14 cellular contexts compared by ENCODE assay signal in the genomic region with DNA sequence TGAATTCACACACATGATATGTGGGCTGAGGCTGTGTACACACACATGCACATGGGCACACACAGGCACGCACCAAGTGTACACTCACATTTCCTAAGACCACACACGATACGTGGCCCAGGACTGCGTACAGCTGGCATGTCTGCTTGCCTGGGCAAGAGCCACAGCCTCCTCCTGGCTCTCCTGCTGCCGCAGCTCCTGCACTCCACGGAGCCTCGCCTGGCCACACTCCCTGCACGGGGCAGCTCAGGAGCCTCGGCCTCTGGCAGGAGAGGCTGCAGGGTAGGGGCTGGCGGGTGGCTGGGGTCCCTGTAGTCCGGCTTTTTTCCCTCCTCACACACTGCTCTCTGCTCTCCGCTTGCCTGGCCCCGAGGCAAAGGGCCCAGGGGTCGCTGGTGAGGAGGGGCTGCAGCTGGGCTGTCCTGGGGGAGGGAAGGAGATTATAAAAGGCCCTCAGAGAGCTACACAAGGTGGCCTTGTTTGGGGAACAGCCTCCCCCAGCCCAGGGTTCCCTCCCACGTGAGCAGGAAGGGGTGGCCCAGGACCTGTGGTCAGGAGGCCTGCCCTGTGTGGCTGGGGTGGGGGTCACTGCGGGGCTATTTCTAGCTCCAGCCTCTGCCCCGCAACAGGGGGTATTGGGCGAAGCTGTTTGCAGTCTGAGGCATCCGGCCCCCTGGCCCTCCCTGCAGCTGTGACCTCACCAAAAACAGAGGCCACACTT.
DNase-seq lines count a peak whose midpoint lies in the region; ATAC-seq, FAIRE-seq and TF ChIP-seq lines count a peak whose summit lies in the region.
"Had no signal": no experiment of that assay in that cellular context is flagged by ENCODE, and none has a peak within 500 bp of the region (broad histone marks: within the 10 kb centered on the region; RNA-seq: fewer than 3 reads in every experiment).

No MANE protein-coding gene starts in this region.

- H3K27me3 ChIP-seq in HepG2 (ENCODE audit: control insufficient read depth in 1 of 2, insufficient read depth in 2 of 2, low read length in 2 of 2), result peaks cover 19 to 69% of the 10 kb centered on the region in 2 experiments
- no peaks in the 10 kb centered on the region for H3K27me3 ChIP-seq in right lobe of liver
- peaks cover 8% of the 10 kb centered on the region for H3K27me3 ChIP-seq in BE2C
- H3K27me3 ChIP-seq: Peyer's patch had no signal

- intact Hi-C loops in HepG2 (cut with micrococcal nuclease; ENCODE audit: unreplicated experiment) (loop anchor here (5.0 kb wide), 1 partner anchor 275 kb away; no protein-coding TSS in a partner anchor), right lobe of liver (cut with DNase I) (loop anchor here in 1 of 2 donors (10.0 kb wide), 1 partner anchor 287 kb away; no protein-coding TSS in a partner anchor)

- TF ChIP-seq EP300 in HepG2 (IDR thresholded peaks at IDR 0.05; ENCODE audit: low read depth in 2 of 2, low read length in 2 of 2) (no peak), HepG2 (CRISPR knock-in tag; IDR thresholded peaks at IDR 0.05; ENCODE audit: borderline replicate concordance) (no peak)

- in situ Hi-C loops in HepG2 (cut with HindIII; ENCODE audit: extremely low pct_ligation_motif_present, low pct_unique_long_range_greater_than_20kb), result loop anchor here (25.0 kb wide), 1 partner anchor 390 kb away; no protein-coding TSS in a partner anchor

- H3K27ac ChIP-seq in HepG2 (ENCODE audit: extremely low read length, insufficient read depth, low read length), result no peak overlapping the region
- H3K27ac ChIP-seq in right lobe of liver, result no peak overlapping the region
- H3K27ac ChIP-seq: Peyer's patch had no signal

- CTCF ChIA-PET in HepG2 (lab: Yijun Ruan, JAX; ENCODE audit: low intra/inter-chr PET ratio, low total read pairs), result no interaction called here

- TF ChIP-seq CTCF in HepG2 (CRISPR knock-in tag; IDR thresholded peaks at IDR 0.05) (no peak), right lobe of liver (IDR thresholded peaks at IDR 0.05) (no peak), BE2C (IDR thresholded peaks at IDR 0.05; ENCODE audit: low read depth, low read length) (no peak)

- DNase-seq in HepG2 (ENCODE audit: low spot score), result no peak
- DNase-seq in right lobe of liver, result no peak
- peak; percentile 34 for DNase-seq in cerebellum (ENCODE audit: low spot score)
- DNase-seq in middle frontal gyrus (ENCODE audit: extremely low spot score, low spot score), result peak; percentile 57
- DNase-seq in urothelium cell line (ENCODE audit: low spot score), result no peak
- no peak for DNase-seq in BE2C
- no peak for DNase-seq in stimulated activated CD8-positive, alpha-beta memory T cell treated with anti-CD3 and anti-CD28 coated beads, Interleukin-4, amount 100 ng/mL, for 48 hours
- DNase-seq: foreskin fibroblast; NCI-H1105 treated with DMSO at 0.1 percent for 48 hours; NCI-H510A; stimulated activated CD4-positive, alpha-beta T cell treated with anti-CD3 and anti-CD28 coated beads, Interleukin-15, amount 100 ng/mL, for 24 hours; T1000 had no signal

- H3K9ac ChIP-seq in HepG2 (ENCODE audit: insufficient read depth, low read depth, low read length), result no peak overlapping the region

- H3K4me1 ChIP-seq in HepG2 (ENCODE audit: insufficient read depth, low read length), result no peaks in the 10 kb centered on the region
- no peaks in the 10 kb centered on the region for H3K4me1 ChIP-seq in right lobe of liver
- H3K4me1 ChIP-seq in BE2C, result no peaks in the 10 kb centered on the region
- H3K4me1 ChIP-seq: Peyer's patch had no signal

- H3K79me2 ChIP-seq in HepG2 (ENCODE audit: insufficient read depth, low read length), result no peaks in the 10 kb centered on the region

- 0 out of 2 replicates have a peak, but pooled peaks cover 7% of the 10 kb centered on the region for H4K20me1 ChIP-seq in HepG2 (ENCODE audit: insufficient read depth, low read length)

- no peaks in the 10 kb centered on the region for H3K36me3 ChIP-seq in HepG2 (replicated peaks in 1 of 2; ENCODE audit: control insufficient read depth in 1 of 2, insufficient read depth in 2 of 2, low read length in 2 of 2)
- H3K36me3 ChIP-seq in right lobe of liver, result no peaks in the 10 kb centered on the region
- no peaks in the 10 kb centered on the region for H3K36me3 ChIP-seq in BE2C
- H3K36me3 ChIP-seq: Peyer's patch had no signal

- no peak overlapping the region for H2AFZ ChIP-seq in HepG2 (ENCODE audit: low read length)

- no peak for TF ChIP-seq RAD21 in HepG2 (CRISPR knock-in tag; IDR thresholded peaks at IDR 0.05)

- H3K4me2 ChIP-seq in HepG2 (ENCODE audit: low read depth, low read length), result peak overlapping the region; percentile 34; the same call in 1 of the 2 replicates

- H3K4me3 ChIP-seq in HepG2 (replicated peaks in 1 of 3; ENCODE audit: insufficient read depth in 1 of 3, low read depth in 2 of 3, low read length in 3 of 3) (no peak overlapping the region), right lobe of liver (no peak overlapping the region), BE2C (ENCODE audit: low read depth, low read length) (no peak overlapping the region)
- H3K4me3 ChIP-seq: Peyer's patch had no signal

- no TSS peak for BruUV-seq in HepG2 (replicated peaks; lab: Mats Ljungman, UMichigan)

- FAIRE-seq in HepG2 (lab: Jason Lieb, UNC), result no peak
- peak; percentile 23 for FAIRE-seq in urothelium cell line (lab: Jason Lieb, UNC)

- H3K9me3 ChIP-seq in HepG2 (ENCODE audit: low read length) (no peaks in the 10 kb centered on the region), right lobe of liver (no peaks in the 10 kb centered on the region), BE2C (no peaks in the 10 kb centered on the region; the same call in 1 of the 2 replicates)
- H3K9me3 ChIP-seq: Peyer's patch had no signal

- WGBS in HepG2 (ENCODE audit: low lambda C conversion rate), result 1% methylated on average over 7 of the region's 19 CpGs
- whole genome bisulfite sequencing in right lobe of liver (ENCODE audit: insufficient coverage, low coverage, low lambda C conversion rate, missing lambda C conversion rate), result 21% methylated on average over 9 of the region's 19 CpGs

- TF ChIP-seq POLR2A in HepG2 (IDR thresholded peaks at IDR 0.05; ENCODE audit: insufficient read depth in 1 of 2, low read depth in 2 of 2, low read length in 2 of 2) (no peak), right lobe of liver (IDR thresholded peaks at IDR 0.05) (no peak)

- POLR2A ChIA-PET in HepG2 (lab: Yijun Ruan, JAX), result no interaction called here

- ATAC-seq in HepG2, result peak; percentile 35
- ATAC-seq in right lobe of liver, result no peak
- ATAC-seq in HG03378 (IDR thresholded peaks at IDR 0.05; ENCODE audit: unreplicated experiment), result no peak

TF ChIP-seq in HepG2, 621 proteins besides CTCF, POLR2A, EP300 and RAD21 (continues in another document):
- TF ChIP-seq SUZ12 (IDR thresholded peaks at IDR 0.05; ENCODE audit: low read depth, low read length) (no peak), POGZ (CRISPR knock-in tag; IDR thresholded peaks at IDR 0.05) (no peak), ZNF557 (CRISPR knock-in tag; IDR thresholded peaks at IDR 0.05) (no peak), MTF2 (CRISPR knock-in tag; IDR thresholded peaks at IDR 0.05; ENCODE audit: borderline replicate concordance) (0 out of 2 replicates have a peak, but pooled peaks have one; percentile 34), ZNF329 (CRISPR knock-in tag; IDR thresholded peaks at IDR 0.05; ENCODE audit: low read depth) (no peak), MNT (IDR thresholded peaks at IDR 0.05) (peak; percentile 45; the same call in 1 of the 2 replicates), ZSCAN9 (CRISPR knock-in tag; IDR thresholded peaks at IDR 0.05; ENCODE audit: borderline replicate concordance) (no peak), KAT2B (IDR thresholded peaks at IDR 0.05; ENCODE audit: borderline replicate concordance, low read depth, low read length) (no peak), KLF16 (CRISPR knock-in tag; IDR thresholded peaks at IDR 0.05) (no peak), ZNF343 (CRISPR knock-in tag; IDR thresholded peaks at IDR 0.05) (no peak), ZNF589 (CRISPR knock-in tag; conservative IDR thresholded peaks at IDR 0.05) (no peak)
- TF ChIP-seq, protein P1, sequence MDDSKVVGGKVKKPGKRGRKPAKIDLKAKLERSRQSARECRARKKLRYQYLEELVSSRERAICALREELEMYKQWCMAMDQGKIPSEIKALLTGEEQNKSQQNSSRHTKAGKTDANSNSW (CRISPR knock-in tag; IDR thresholded peaks at IDR 0.05; ENCODE audit: borderline replicate concordance), result no peak
- TF ChIP-seq, protein P2, sequence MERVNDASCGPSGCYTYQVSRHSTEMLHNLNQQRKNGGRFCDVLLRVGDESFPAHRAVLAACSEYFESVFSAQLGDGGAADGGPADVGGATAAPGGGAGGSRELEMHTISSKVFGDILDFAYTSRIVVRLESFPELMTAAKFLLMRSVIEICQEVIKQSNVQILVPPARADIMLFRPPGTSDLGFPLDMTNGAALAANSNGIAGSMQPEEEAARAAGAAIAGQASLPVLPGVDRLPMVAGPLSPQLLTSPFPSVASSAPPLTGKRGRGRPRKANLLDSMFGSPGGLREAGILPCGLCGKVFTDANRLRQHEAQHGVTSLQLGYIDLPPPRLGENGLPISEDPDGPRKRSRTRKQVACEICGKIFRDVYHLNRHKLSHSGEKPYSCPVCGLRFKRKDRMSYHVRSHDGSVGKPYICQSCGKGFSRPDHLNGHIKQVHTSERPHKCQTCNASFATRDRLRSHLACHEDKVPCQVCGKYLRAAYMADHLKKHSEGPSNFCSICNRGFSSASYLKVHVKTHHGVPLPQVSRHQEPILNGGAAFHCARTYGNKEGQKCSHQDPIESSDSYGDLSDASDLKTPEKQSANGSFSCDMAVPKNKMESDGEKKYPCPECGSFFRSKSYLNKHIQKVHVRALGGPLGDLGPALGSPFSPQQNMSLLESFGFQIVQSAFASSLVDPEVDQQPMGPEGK (CRISPR knock-in tag; IDR thresholded peaks at IDR 0.05), result 0 out of 2 replicates have a peak, but pooled peaks have one; percentile 22

Comparison
In these comparisons a context has a peak if more than half of its experiments do, and no peak if none do; other contexts are left out.
1. DNase-seq: peak in cerebellum (single experiment) and middle frontal gyrus (single experiment); none in HepG2 (single experiment), right lobe of liver (0 of 3), urothelium cell line (single experiment), BE2C (single experiment) and stimulated activated CD8-positive, alpha-beta memory T cell treated with anti-CD3 and anti-CD28 coated beads, Interleukin-4, amount 100 ng/mL, for 48 hours (single experiment).